ENCODE assay signal across 10 cellular contexts in the genomic region with DNA sequence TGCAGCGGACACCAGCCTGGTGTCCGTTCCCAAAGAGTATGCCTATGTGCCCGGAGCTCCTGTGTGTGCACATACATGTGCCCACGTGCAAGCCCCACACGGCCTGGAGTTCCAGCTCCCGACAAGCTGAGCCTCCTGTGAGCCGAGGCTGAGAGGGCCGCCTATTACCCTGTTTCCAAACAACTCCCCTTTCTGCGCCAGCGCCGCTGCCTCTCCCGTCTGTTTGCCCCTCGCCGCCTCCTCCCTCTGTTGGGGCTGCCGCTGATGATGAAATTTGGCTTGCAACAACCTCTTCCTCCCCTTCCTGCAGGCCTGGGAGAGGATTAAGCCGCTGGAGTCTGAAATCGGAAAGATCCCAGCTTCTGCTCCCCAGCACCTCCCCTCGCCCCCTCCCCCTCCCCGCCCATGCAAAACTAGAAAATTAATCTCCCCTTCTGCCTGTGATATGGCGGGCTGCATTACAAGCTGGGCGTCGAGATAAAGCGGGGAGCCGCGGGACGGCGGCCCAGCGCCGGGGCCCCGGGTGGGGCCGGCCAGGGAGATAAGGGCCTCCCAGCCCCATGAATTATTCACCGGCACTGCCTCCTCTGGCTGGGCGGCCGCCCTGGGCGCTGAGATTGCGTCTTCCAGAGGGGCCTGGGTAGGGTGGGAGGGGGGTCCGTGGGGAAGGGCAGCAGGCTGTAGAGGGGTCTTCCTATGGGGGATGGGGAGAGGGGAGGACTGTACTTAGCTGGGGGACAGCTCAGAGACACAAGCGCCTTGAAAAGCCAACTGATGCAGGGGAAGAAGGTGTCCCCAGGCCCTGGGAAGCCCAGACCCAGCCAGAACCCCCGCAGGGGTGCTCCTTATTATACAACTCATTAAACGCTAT. TPM values are rescaled to one million over a fixed set of nuclear protein-coding genes. Genes with fewer than 3 reads are reported as not detected.
DNase-seq lines count a peak whose midpoint lies in the region; ATAC-seq, FAIRE-seq and TF ChIP-seq lines count a peak whose summit lies in the region.
"Had no signal": no experiment of that assay in that cellular context is flagged by ENCODE, and none has a peak within 500 bp of the region (broad histone marks: within the 10 kb centered on the region; RNA-seq: fewer than 3 reads in every experiment).

No MANE protein-coding gene starts in this region.

- H3K4me1 ChIP-seq in body of pancreas (peaks cover 11% of the 10 kb centered on the region), keratinocyte (ENCODE audit: control insufficient read depth, extremely low read depth, insufficient read depth, low read length) (no peaks in the 10 kb centered on the region), thyroid gland (peaks cover 0 to 10% of the 10 kb centered on the region in 2 donors)

- intact Hi-C loops in body of pancreas (cut with DNase I) = no loop called here
- intact Hi-C loops in thyroid gland (cut with DNase I) = loop anchor here (10.0 kb wide), 1 partner anchor 186 kb away; no protein-coding TSS in a partner anchor

- peak overlapping the region; percentile 67 for H3K4me2 ChIP-seq in keratinocyte (ENCODE audit: control insufficient read depth, extremely low read depth, insufficient read depth, low read depth, low read length)

- TF ChIP-seq CTCF in body of pancreas (IDR thresholded peaks at IDR 0.05) (peak in 1 of 7 experiments; percentile 4), keratinocyte (optimal IDR thresholded peaks at IDR 0.05 in 1 of 3, IDR thresholded peaks at IDR 0.05 in 1 of 3, conservative IDR thresholded peaks at IDR 0.05 in 1 of 3; ENCODE audit: extremely low read depth in 1 of 3, insufficient read depth in 2 of 3, low read length in 3 of 3) (no peak), thyroid gland (IDR thresholded peaks at IDR 0.05) (no peak)

- H3K36me3 ChIP-seq in body of pancreas (replicated peaks in 1 of 2; ENCODE audit: insufficient read depth in 1 of 2, low read depth in 2 of 2) (no peaks in the 10 kb centered on the region), keratinocyte (ENCODE audit: control insufficient read depth in 2 of 2, extremely low read depth in 1 of 2, insufficient read depth in 2 of 2, low read length in 2 of 2) (no peaks in the 10 kb centered on the region), thyroid gland (no peaks in the 10 kb centered on the region)

- H3K27me3 ChIP-seq in body of pancreas = peaks cover 0 to 2% of the 10 kb centered on the region in 2 donors
- H3K27me3 ChIP-seq in keratinocyte (ENCODE audit: control insufficient read depth, extremely low read depth, insufficient read depth, low read length) = peaks cover 14% of the 10 kb centered on the region
- H3K27me3 ChIP-seq in thyroid gland = peaks cover 5% of the 10 kb centered on the region

- dilution Hi-C loops in keratinocyte (cut with MboI; ENCODE audit: extremely low pct_ligation_motif_present, low sequenced_read_pairs) = loop anchor here (25.0 kb wide), 1 partner anchor 188 kb away; no protein-coding TSS in a partner anchor

- peak overlapping the region; percentile 11 for H2AFZ ChIP-seq in keratinocyte (ENCODE audit: control insufficient read depth, low read length)

- no peak overlapping the region for H3K4me3 ChIP-seq in body of pancreas
- peak overlapping the region in 1 of 3 experiments; percentile 12 for H3K4me3 ChIP-seq in keratinocyte (ENCODE audit: control insufficient read depth in 2 of 3, extremely low read depth in 1 of 3, insufficient read depth in 2 of 3, low read depth in 1 of 3, low read length in 3 of 3)
- peak overlapping the region in 1 of 3 donors; percentile 21 for H3K4me3 ChIP-seq in thyroid gland (replicated peaks in 1 of 3)

- H3K9me3 ChIP-seq in body of pancreas (no peaks in the 10 kb centered on the region), keratinocyte (ENCODE audit: control insufficient read depth, low read depth, low read length) (no peaks in the 10 kb centered on the region), thyroid gland (no peaks in the 10 kb centered on the region)

- H3K79me2 ChIP-seq in keratinocyte (ENCODE audit: control insufficient read depth, insufficient read depth, low read length) = no peaks in the 10 kb centered on the region

- DNase-seq in DMS 273 (lab: John Stamatoyannopoulos, UW; ENCODE audit: unreplicated experiment) (peak; percentile 56), DMS 273 treated with DMSO at 0.1 percent for 48 hours (lab: John Stamatoyannopoulos, UW) (no peak), body of pancreas (peak; percentile 30 to 57 (median 53)), keratinocyte (ENCODE audit: low read depth, low spot score) (no peak), thyroid gland (peak; percentile 17 to 22), ACHN (no peak)
- DNase-seq: activated naive CD4-positive, alpha-beta T cell treated with Interleukin-2 at 50 U/mL for 16 hours had no signal

- H3K27ac ChIP-seq in body of pancreas = peak overlapping the region in 1 of 4 donors; percentile 32
- H3K27ac ChIP-seq in keratinocyte (ENCODE audit: control insufficient read depth, insufficient read depth, low read length) = no peak overlapping the region
- no peak overlapping the region for H3K27ac ChIP-seq in thyroid gland
- H3K27ac ChIP-seq: 22Rv1 had no signal

- 8 to 15% methylated on average over 17 to 40 of the region's 40 CpGs for WGBS in body of pancreas, 2 donors
- WGBS in thyroid gland, 2 donors = 15 to 18% methylated on average over 24 to 40 of the region's 40 CpGs

- FAIRE-seq in keratinocyte (lab: Jason Lieb, UNC) = no peak

- H4K20me1 ChIP-seq in keratinocyte (ENCODE audit: control insufficient read depth, extremely low read depth, insufficient read depth, low read length) = no peaks in the 10 kb centered on the region

- TF ChIP-seq POLR2A in body of pancreas (IDR thresholded peaks at IDR 0.05) = no peak
- no peak for TF ChIP-seq POLR2A in thyroid gland (IDR thresholded peaks at IDR 0.05)

- ATAC-seq in body of pancreas (peak; percentile 69), HG03135 (IDR thresholded peaks at IDR 0.05; ENCODE audit: unreplicated experiment) (no peak), GM18517 (IDR thresholded peaks at IDR 0.05; ENCODE audit: unreplicated experiment) (no peak)

- H3K9ac ChIP-seq in keratinocyte (ENCODE audit: control insufficient read depth, extremely low read depth, insufficient read depth, low read length) = peak overlapping the region; percentile 15

- in situ Hi-C loops in ACHN (cut with HindIII; ENCODE audit: low pct_ligation_motif_present, low pct_unique_long_range_greater_than_20kb, low sequenced_read_pairs) = loop anchor here (25.0 kb wide), 2 partner anchors 88 to 188 kb away; a partner anchor contains a TSS

- no peaks in the 10 kb centered on the region for H3K9me1 ChIP-seq in keratinocyte (ENCODE audit: control insufficient read depth, extremely low read depth, insufficient read depth, low read length)

RNA-seq across cellular contexts. Expression of a gene that starts 6.8 kb away (rescaled TPM):
- under 1 TPM; 0.52 to 0.99 TPM for total RNA-seq in body of pancreas
- polyA plus RNA-seq in keratinocyte = 5.7 to 8.3 TPM (median 5.7 TPM) in 3 replicates
- 0.46 TPM for polyA plus RNA-seq in keratinocyte (2011; ENCODE audit: low read depth)
- 4.0 and 5.1 TPM in 2 replicates for polyA plus RNA-seq in keratinocyte (2011; cell fraction: cytosol; rRNA removed)
- 15.8 and 19.7 TPM in 2 replicates for polyA plus RNA-seq in keratinocyte (2011; cell fraction: nucleus; rRNA removed)
- 0.47 and 5.4 TPM in 2 replicates for polyA plus RNA-seq in keratinocyte (2012; ENCODE audit: low replicate concordance)
- polyA minus RNA-seq in keratinocyte = 8.2 to 10.1 TPM (median 9.4 TPM) in 3 replicates
- polyA minus RNA-seq in keratinocyte (2011; cell fraction: cytosol; rRNA and poly(A)+ RNA removed) = 5.0 TPM
- polyA minus RNA-seq in keratinocyte (2011; cell fraction: nucleus; rRNA and poly(A)+ RNA removed) = 9.2 and 10.4 TPM in 2 replicates
- total RNA-seq in thyroid gland = 1 to 10 TPM in 1 of 4 donors, under 1 TPM in 3; 0.13 to 1.9 (median 0.43) TPM

RNA-seq across cellular contexts. Expression of a gene that starts 25.4 kb away (rescaled TPM):
- total RNA-seq in body of pancreas (1 to 10 TPM; 3.9 to 4.6 TPM), thyroid gland (1 to 10 TPM; 4.0 to 7.2 (median 6.2) TPM)
- 27.7 to 57.1 TPM (median 45.2 TPM) in 3 replicates for polyA plus RNA-seq in keratinocyte
- polyA plus RNA-seq in keratinocyte (2011; ENCODE audit: low read depth) = 23.0 TPM
- 28.6 and 33.2 TPM in 2 replicates for polyA plus RNA-seq in keratinocyte (2011; cell fraction: cytosol; rRNA removed)
- polyA plus RNA-seq in keratinocyte (2011; cell fraction: nucleus; rRNA removed) = 36.0 and 38.0 TPM in 2 replicates
- 11.4 and 46.5 TPM in 2 replicates for polyA plus RNA-seq in keratinocyte (2012; ENCODE audit: low replicate concordance)
- 32.5 to 86.8 TPM (median 60.9 TPM) in 3 replicates for polyA minus RNA-seq in keratinocyte
- 34.7 TPM for polyA minus RNA-seq in keratinocyte (2011; cell fraction: cytosol; rRNA and poly(A)+ RNA removed)
- 19.9 and 36.4 TPM in 2 replicates for polyA minus RNA-seq in keratinocyte (2011; cell fraction: nucleus; rRNA and poly(A)+ RNA removed)

RNA-seq across cellular contexts. Expression of a gene that starts 34.5 kb away (rescaled TPM):
- total RNA-seq in body of pancreas (10 to 100 TPM; 34.2 to 52.7 TPM), thyroid gland (10 to 100 TPM; 67.2 to 92.9 (median 74.7) TPM)
- polyA plus RNA-seq in keratinocyte = 48.8 to 91.5 TPM (median 56.6 TPM) in 3 replicates
- 8.5 TPM for polyA plus RNA-seq in keratinocyte (2011; ENCODE audit: low read depth)
- 55.1 and 66.1 TPM in 2 replicates for polyA plus RNA-seq in keratinocyte (2011; cell fraction: cytosol; rRNA removed)
- 111 and 123 TPM in 2 replicates for polyA plus RNA-seq in keratinocyte (2011; cell fraction: nucleus; rRNA removed)
- polyA plus RNA-seq in keratinocyte (2012; ENCODE audit: low replicate concordance) = 22.9 and 58.4 TPM in 2 replicates
- polyA minus RNA-seq in keratinocyte = 60.3 to 102 TPM (median 82.5 TPM) in 3 replicates
- polyA minus RNA-seq in keratinocyte (2011; cell fraction: cytosol; rRNA and poly(A)+ RNA removed) = 50.6 TPM
- polyA minus RNA-seq in keratinocyte (2011; cell fraction: nucleus; rRNA and poly(A)+ RNA removed) = 31.0 and 51.3 TPM in 2 replicates

RNA-seq across cellular contexts. Expression of a gene that starts 53.2 kb away (rescaled TPM):
- total RNA-seq in body of pancreas = 100 to 1,000 TPM in 1 of 2 donors, 1 to 10 TPM in 1; 7.0 to 232 TPM
- polyA plus RNA-seq in keratinocyte = 0.13 to 0.22 TPM (median 0.17 TPM) in 3 replicates
- 0.11 TPM for polyA plus RNA-seq in keratinocyte (2011; ENCODE audit: low read depth)
- 0.07 and 0.16 TPM in 2 replicates for polyA plus RNA-seq in keratinocyte (2011; cell fraction: cytosol; rRNA removed)
- 0.38 and 0.63 TPM in 2 replicates for polyA plus RNA-seq in keratinocyte (2011; cell fraction: nucleus; rRNA removed)
- polyA plus RNA-seq in keratinocyte (2012; ENCODE audit: low replicate concordance) = 0.08 and 0.29 TPM in 2 replicates
- polyA minus RNA-seq in keratinocyte = not detected in 3 replicates
- polyA minus RNA-seq in keratinocyte (2011; cell fraction: cytosol; rRNA and poly(A)+ RNA removed) = not detected
- polyA minus RNA-seq in keratinocyte (2011; cell fraction: nucleus; rRNA and poly(A)+ RNA removed) = 0.21 and 0.93 TPM in 2 replicates
- 10 to 100 TPM in 1 of 4 donors, 1 to 10 TPM in 3; 5.1 to 10.6 (median 7.1) TPM for total RNA-seq in thyroid gland

Comparison
In these comparisons a context has a peak if more than half of its experiments do, and no peak if none do; other contexts are left out.
1. DNase-seq: peak in DMS 273 (single experiment), body of pancreas (4 of 4) and thyroid gland (2 of 2); none in DMS 273 treated with DMSO at 0.1 percent for 48 hours (single experiment), keratinocyte (single experiment) and ACHN (single experiment).